In genomic region chr22:26904483-26904882, GRCh38 we compare ENCODE assay signal across 1 cellular context.
TF ChIP-seq lines count a peak whose summit lies in the region.

No MANE protein-coding gene starts in this region.

TF ChIP-seq in GM23338, 12 proteins besides CTCF, POLR2A, EP300 and RAD21 (continued from another document):
- no peak for TF ChIP-seq REST (IDR thresholded peaks at IDR 0.05; ENCODE audit: unreplicated experiment)
